Comparison of ENCODE assay signal across 12 cellular contexts in genomic region chr5:163354685-163355084, GRCh38.
A peak's percentile ranks its signal among the peaks of the same experiment; 100 is the strongest.
DNase-seq lines count a peak whose midpoint lies in the region; ATAC-seq and TF ChIP-seq lines count a peak whose summit lies in the region.
"Had no signal": no experiment of that assay in that cellular context is flagged by ENCODE, and none has a peak within 500 bp of the region (broad histone marks: within the 10 kb centered on the region; RNA-seq: fewer than 3 reads in every experiment).

No MANE protein-coding gene starts in this region.

- ATAC-seq in HG02798 (IDR thresholded peaks at IDR 0.05; ENCODE audit: poor library complexity, unreplicated experiment) (peak; percentile 99), HG03575 (IDR thresholded peaks at IDR 0.05; ENCODE audit: extremely low read depth, insufficient number of reproducible peaks, low FRiP score, unreplicated experiment) (peak; percentile 100), upper lobe of right lung (peak; percentile 80)
- no peak for ATAC-seq in naive thymus-derived CD8-positive, alpha-beta T cell
- ATAC-seq: activated CD4-positive, alpha-beta T cell treated with anti-CD3 and anti-CD28 coated beads for 36 hours had no signal

- intact Hi-C loops in upper lobe of right lung (cut with DNase I): no loop called here

- H3K4me1 ChIP-seq in upper lobe of right lung: no peaks in the 10 kb centered on the region

- H3K27ac ChIP-seq in upper lobe of right lung: no peak overlapping the region

- no peaks in the 10 kb centered on the region for H3K9me3 Mint-ChIP-seq in naive thymus-derived CD8-positive, alpha-beta T cell

- no peaks in the 10 kb centered on the region for H3K36me3 ChIP-seq in upper lobe of right lung

- H3K9me3 ChIP-seq in upper lobe of right lung: no peaks in the 10 kb centered on the region

- no peak overlapping the region for H3K27ac Mint-ChIP-seq in naive thymus-derived CD8-positive, alpha-beta T cell
- H3K27ac Mint-ChIP-seq: activated CD4-positive, alpha-beta T cell treated with anti-CD3 and anti-CD28 coated beads for 36 hours had no signal

- DNase-seq in SKM-1 treated with dmso at 0.1 percent for 144 hours (lab: John Stamatoyannopoulos, UW; ENCODE audit: unreplicated experiment) (peak; percentile 30), SKM-1 (lab: John Stamatoyannopoulos, UW; ENCODE audit: unreplicated experiment) (no peak), upper lobe of right lung (no peak), NCI-H510A treated with DMSO at 0.1 percent for 48 hours (lab: John Stamatoyannopoulos, UW) (no peak), H4 (ENCODE audit: low spot score) (no peak)
- DNase-seq in naive thymus-derived CD8-positive, alpha-beta T cell: no peak
- DNase-seq: 8988T; activated CD4-positive, alpha-beta T cell treated with anti-CD3 and anti-CD28 coated beads for 36 hours; midbrain; stimulated activated CD4-positive, alpha-beta T cell treated with anti-CD3 and anti-CD28 coated beads, Interleukin-12 subunit alpha, Interleukin-12 subunit beta, amount 100 ng/mL, for 4 hours had no signal

- peaks cover 0 to 7% (median 0%) of the 10 kb centered on the region in 4 donors for H3K4me1 Mint-ChIP-seq in naive thymus-derived CD8-positive, alpha-beta T cell
- H3K4me1 Mint-ChIP-seq: activated CD4-positive, alpha-beta T cell treated with anti-CD3 and anti-CD28 coated beads for 36 hours had no signal

- H3K27me3 ChIP-seq in upper lobe of right lung: no peaks in the 10 kb centered on the region

- TF ChIP-seq CTCF in upper lobe of right lung (IDR thresholded peaks at IDR 0.05): no peak

- H3K4me3 Mint-ChIP-seq in naive thymus-derived CD8-positive, alpha-beta T cell: no peak overlapping the region
- H3K4me3 Mint-ChIP-seq: activated CD4-positive, alpha-beta T cell treated with anti-CD3 and anti-CD28 coated beads for 36 hours had no signal

- POLR2A ChIA-PET in naive thymus-derived CD8-positive, alpha-beta T cell (lab: Charles Lee): no interaction called here

- no peaks in the 10 kb centered on the region for H3K36me3 Mint-ChIP-seq in naive thymus-derived CD8-positive, alpha-beta T cell

- no peak overlapping the region for H3K4me3 ChIP-seq in upper lobe of right lung

- H3K27me3 Mint-ChIP-seq in naive thymus-derived CD8-positive, alpha-beta T cell: peaks cover 0 to 7% (median 0%) of the 10 kb centered on the region in 5 donors
- H3K27me3 Mint-ChIP-seq: activated CD4-positive, alpha-beta T cell treated with anti-CD3 and anti-CD28 coated beads for 36 hours had no signal

Comparison
In these comparisons a context has a peak if more than half of its experiments do, and no peak if none do; other contexts are left out.
1. ATAC-seq: peak in HG02798 (single experiment), HG03575 (single experiment) and upper lobe of right lung (single experiment); none in naive thymus-derived CD8-positive, alpha-beta T cell (0 of 2).